8 cellular contexts compared by ENCODE assay signal in the genomic region with DNA sequence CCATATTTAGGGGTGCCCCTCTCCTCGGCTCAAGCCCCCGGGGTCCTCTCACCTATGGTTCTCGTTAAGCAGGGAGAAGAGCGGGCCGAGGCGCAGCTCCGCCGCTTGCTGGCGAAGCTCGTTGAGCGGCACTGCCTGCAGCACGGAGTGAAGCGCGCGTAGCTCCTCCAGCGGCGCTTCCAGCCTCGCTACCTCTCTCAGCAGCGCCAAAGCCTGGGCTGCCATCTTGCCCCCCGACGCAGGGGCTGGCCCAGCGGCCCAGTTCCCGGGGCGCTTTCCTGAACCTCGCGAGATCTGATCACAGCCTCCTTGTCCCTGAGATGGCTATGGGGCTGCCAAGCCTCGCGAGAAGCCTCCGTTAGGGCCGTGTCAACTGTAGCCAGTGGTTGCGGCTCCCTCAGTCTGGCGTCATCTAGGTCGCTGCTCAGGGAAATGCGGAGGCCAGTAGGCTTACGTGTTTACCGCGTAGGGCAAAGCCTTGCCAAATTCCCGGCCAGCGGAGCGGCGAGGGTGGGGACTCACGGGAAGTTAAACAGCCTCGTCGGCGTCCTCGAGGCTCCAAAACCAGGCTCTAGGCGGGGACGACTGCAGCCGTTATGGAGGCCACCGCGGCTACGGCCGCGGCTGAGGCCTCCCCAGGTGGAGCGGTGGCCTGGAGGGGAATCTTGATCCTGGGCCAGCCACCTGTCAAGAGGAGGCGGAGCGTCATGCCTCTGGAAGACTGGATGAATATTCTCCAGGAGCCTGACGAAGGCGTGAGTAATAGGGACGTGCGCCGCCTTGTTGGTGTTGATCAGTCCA. TPM values are rescaled to one million over a fixed set of nuclear protein-coding genes. Genes with fewer than 3 reads are reported as not detected.
A peak's percentile ranks its signal among the peaks of the same experiment; 100 is the strongest.
DNase-seq lines count a peak whose midpoint lies in the region; ATAC-seq and TF ChIP-seq lines count a peak whose summit lies in the region.

TSS of gene PSMD5 (minus strand) at position 238 of the 801 bp plus-strand sequence. CDS start at position 225, 13 bp downstream.

- TF ChIP-seq CTCF in fibroblast of mammary gland (conservative IDR thresholded peaks at IDR 0.05; ENCODE audit: control insufficient read depth, insufficient read depth, low read depth, low read length): no peak

- peak within 1 kb of the TSS; percentile 98 for H3K4me3 Mint-ChIP-seq in activated T-helper 2 cell treated with anti-CD3 and anti-CD28 coated beads, Interferon-gamma antibody, Interleukin-2, Interleukin-4, amounts not matched to agents 10 μg/mL and 5 μg/mL and 100 μg/mL, durations not matched to agents 14 hours and 24 hours and 36 hours (ENCODE audit: low read depth)
- H3K4me3 Mint-ChIP-seq in naive thymus-derived CD8-positive, alpha-beta T cell: peak within 1 kb of the TSS; percentile 90 to 100 (median 93)

- H3K27ac Mint-ChIP-seq in activated T-helper 2 cell treated with anti-CD3 and anti-CD28 coated beads, Interferon-gamma antibody, Interleukin-2, Interleukin-4, amounts not matched to agents 10 μg/mL and 5 μg/mL and 100 μg/mL, durations not matched to agents 14 hours and 24 hours and 36 hours: peak within 1 kb of the TSS; percentile 94
- peak within 1 kb of the TSS; percentile 92 to 98 (median 96) for H3K27ac Mint-ChIP-seq in naive thymus-derived CD8-positive, alpha-beta T cell

- H3K36me3 ChIP-seq in KOPT-K1 (ENCODE audit: insufficient read depth, low read length): peaks cover 56% of the 10 kb centered on the region

- no peaks in the 10 kb centered on the region for H3K9me3 ChIP-seq in KOPT-K1 (ENCODE audit: insufficient read depth, low read length, poor library complexity, severe bottlenecking)

- ATAC-seq in GM21723 (IDR thresholded peaks at IDR 0.05; ENCODE audit: unreplicated experiment): peak; percentile 99
- peak; percentile 88 for ATAC-seq in naive thymus-derived CD8-positive, alpha-beta T cell

- peaks cover 66% of the 10 kb centered on the region for H3K4me1 Mint-ChIP-seq in activated T-helper 2 cell treated with anti-CD3 and anti-CD28 coated beads, Interferon-gamma antibody, Interleukin-2, Interleukin-4, amounts not matched to agents 10 μg/mL and 5 μg/mL and 100 μg/mL, durations not matched to agents 14 hours and 24 hours and 36 hours (ENCODE audit: low read depth)
- peaks cover 40 to 86% (median 81%) of the 10 kb centered on the region in 4 donors for H3K4me1 Mint-ChIP-seq in naive thymus-derived CD8-positive, alpha-beta T cell

- POLR2A ChIA-PET in naive thymus-derived CD8-positive, alpha-beta T cell (lab: Charles Lee): interaction anchor here (0.6 to 3.1 kb wide), 27 partner anchors 10 to 279 kb away, joined by 3 to 18 read pairs (median 4); partner anchors contain the start of genes FBXW2 and TRAF1

- H3K36me3 Mint-ChIP-seq in activated T-helper 2 cell treated with anti-CD3 and anti-CD28 coated beads, Interferon-gamma antibody, Interleukin-2, Interleukin-4, amounts not matched to agents 10 μg/mL and 5 μg/mL and 100 μg/mL, durations not matched to agents 14 hours and 24 hours and 36 hours (ENCODE audit: low read depth): peaks cover 72% of the 10 kb centered on the region
- H3K36me3 Mint-ChIP-seq in naive thymus-derived CD8-positive, alpha-beta T cell: peaks cover 0 to 41% (median 15%) of the 10 kb centered on the region in 3 donors

- H3K4me3 ChIP-seq in fibroblast of mammary gland (ENCODE audit: control insufficient read depth, low read depth, low read length): peak within 1 kb of the TSS; percentile 99

- DNase-seq in DMS53 (lab: John Stamatoyannopoulos, UW) (peak; percentile 100), RPMI8226 (peak; percentile 99), fibroblast of mammary gland (ENCODE audit: low read depth) (peak; percentile 100)
- DNase-seq in activated T-helper 2 cell treated with anti-CD3 and anti-CD28 coated beads, Interferon-gamma antibody, Interleukin-2, Interleukin-4, amounts not matched to agents 10 μg/mL and 5 μg/mL and 100 μg/mL, durations not matched to agents 14 hours and 24 hours and 36 hours (ENCODE audit: low spot score): peak; percentile 98
- DNase-seq in naive thymus-derived CD8-positive, alpha-beta T cell: peak; percentile 83 to 99 (median 96)
- peak; percentile 91 to 99 (median 95) for DNase-seq in stimulated activated naive CD4-positive, alpha-beta T cell (lab: John Stamatoyannopoulos, UW)

- intact Hi-C loops in activated T-helper 2 cell treated with anti-CD3 and anti-CD28 coated beads, Interferon-gamma antibody, Interleukin-2, Interleukin-4, amounts not matched to agents 10 μg/mL and 5 μg/mL and 100 μg/mL, durations not matched to agents 14 hours and 24 hours and 36 hours (cut with micrococcal nuclease): loop anchor here (1.0 to 10.0 kb wide), 6 partner anchors 25 to 362 kb away; partner anchors contain the start of genes FBXW2, PHF19 and RAB14

- H3K27me3 Mint-ChIP-seq in activated T-helper 2 cell treated with anti-CD3 and anti-CD28 coated beads, Interferon-gamma antibody, Interleukin-2, Interleukin-4, amounts not matched to agents 10 μg/mL and 5 μg/mL and 100 μg/mL, durations not matched to agents 14 hours and 24 hours and 36 hours (ENCODE audit: low read depth): no peaks in the 10 kb centered on the region
- H3K27me3 Mint-ChIP-seq in naive thymus-derived CD8-positive, alpha-beta T cell: no peaks in the 10 kb centered on the region

- H3K27ac ChIP-seq in KOPT-K1 (ENCODE audit: low read depth, low read length, poor library complexity, severe bottlenecking): peak within 1 kb of the TSS; percentile 92

- no peaks in the 10 kb centered on the region for H3K9me3 Mint-ChIP-seq in activated T-helper 2 cell treated with anti-CD3 and anti-CD28 coated beads, Interferon-gamma antibody, Interleukin-2, Interleukin-4, amounts not matched to agents 10 μg/mL and 5 μg/mL and 100 μg/mL, durations not matched to agents 14 hours and 24 hours and 36 hours
- H3K9me3 Mint-ChIP-seq in naive thymus-derived CD8-positive, alpha-beta T cell: peaks cover 0 to 6% (median 0%) of the 10 kb centered on the region in 9 donors

RNA-seq across cellular contexts. Expression of gene PSMD5, which starts in this region (rescaled TPM):
- total RNA-seq in activated T-helper 2 cell treated with anti-CD3 and anti-CD28 coated beads, Interferon-gamma antibody, Interleukin-2, Interleukin-4, amounts not matched to agents 10 μg/mL and 5 μg/mL and 100 μg/mL, durations not matched to agents 14 hours and 24 hours and 36 hours: 61.8 and 67.9 TPM in 2 replicates
- total RNA-seq in naive thymus-derived CD8-positive, alpha-beta T cell: 10 to 100 TPM; 53.0 to 57.9 TPM
- 10 to 100 TPM; 13.7 to 23.4 (median 23.3) TPM for polyA plus RNA-seq in naive thymus-derived CD8-positive, alpha-beta T cell

Comparison
In these comparisons a context has a peak if more than half of its experiments do, and no peak if none do; other contexts are left out.
1. Peak in every context shown above with its lines: DNase-seq, ATAC-seq, H3K4me3 ChIP-seq and H3K27ac ChIP-seq.